Comparison of ENCODE assay signal across 28 cellular contexts in the genomic region with DNA sequence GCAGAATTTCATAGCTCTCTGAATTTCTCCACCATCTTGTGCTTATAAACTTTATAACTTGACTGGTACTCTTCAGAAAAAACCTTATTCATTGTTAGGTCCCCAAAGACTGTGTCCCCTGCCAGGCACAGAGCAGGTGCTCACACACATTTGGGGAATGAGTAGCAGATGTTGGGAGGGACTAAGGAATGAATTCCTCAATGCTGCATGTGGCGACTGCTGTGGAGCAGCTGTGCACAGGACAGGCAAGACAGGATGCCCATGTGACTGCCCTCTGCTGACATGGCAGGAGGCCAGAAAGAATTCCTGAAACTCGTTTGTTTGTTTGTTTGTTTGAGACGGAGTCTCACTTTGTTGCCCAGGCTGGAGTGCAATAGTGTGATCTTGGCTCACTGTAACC.
"Had no signal": no experiment of that assay in that cellular context is flagged by ENCODE, and none has a peak within 500 bp of the region (broad histone marks: within the 10 kb centered on the region; RNA-seq: fewer than 3 reads in every experiment).

No MANE protein-coding gene starts in this region.

- H3K9me3 ChIP-seq: ascending aorta, colonic mucosa, ovary, right lobe of liver, thoracic aorta had no signal

- H3K4me1 ChIP-seq: ascending aorta, colonic mucosa, gastroesophageal sphincter, right lobe of liver had no signal

- H3K27ac ChIP-seq: ascending aorta, cardiac muscle cell, colonic mucosa, dorsolateral prefrontal cortex, gastroesophageal sphincter, hepatocyte, left ventricle myocardium inferior, ovary, right lobe of liver, thoracic aorta, WERI-Rb-1 had no signal

- H3K36me3 ChIP-seq: ascending aorta, cardiac muscle cell, colonic mucosa, gastroesophageal sphincter, left ventricle myocardium inferior, ovary, right lobe of liver, thoracic aorta, WERI-Rb-1 had no signal

- ATAC-seq: effector memory CD8-positive, alpha-beta T cell; gastroesophageal sphincter; naive thymus-derived CD4-positive, alpha-beta T cell; stimulated activated effector memory CD8-positive, alpha-beta T cell treated with anti-CD3 and anti-CD28 coated beads, Interleukin-12 subunit alpha, Interleukin-12 subunit beta, amount 100 ng/mL, for 72 hours had no signal

- DNase-seq: activated CD4-positive, alpha-beta memory T cell treated with anti-CD3 and anti-CD28 coated beads for 36 hours; activated CD4-positive, alpha-beta T cell treated with anti-CD3 and anti-CD28 coated beads, Interleukin-2, amount 10 ng/mL, durations not matched to agents 24 days and 14 days; activated CD4-positive, CD25-positive, alpha-beta regulatory T cell treated with anti-CD3 and anti-CD28 coated beads, Interleukin-2, amount 50 U/mL, for 72 hours; activated CD8-positive, alpha-beta memory T cell treated with anti-CD3 and anti-CD28 coated beads, Interleukin-2, amount 50 U/mL, for 48 hours; activated gamma-delta T cell; activated naive CD4-positive, alpha-beta T cell treated with anti-CD3 and anti-CD28 coated beads, Interleukin-2, amount 10 ng/mL, durations not matched to agents 7 days and 5 days; activated naive CD8-positive, alpha-beta T cell treated with anti-CD3 and anti-CD28 coated beads, Interleukin-2, amount 10 ng/mL, durations not matched to agents 7 days and 5 days; activated T-cell treated with anti-CD3 and anti-CD28 coated beads, Interleukin-2, amount 50 U/mL, for 24 hours; cerebellar nuclear complex; dorsolateral prefrontal cortex; effector memory CD8-positive, alpha-beta T cell; erythroblast; islet precursor cell; left ventricle myocardium inferior; naive thymus-derived CD4-positive, alpha-beta T cell; ovary; right lobe of liver; stimulated activated CD4-positive, alpha-beta T cell treated with anti-CD3 and anti-CD28 coated beads, Interleukin-4, amount 100 ng/mL, for 24 hours; WERI-Rb-1 had no signal

- H3K27me3 ChIP-seq: ascending aorta, cardiac muscle cell, colonic mucosa, hepatocyte, ovary, right lobe of liver had no signal

- H2AFZ ChIP-seq: hepatocyte had no signal

- FAIRE-seq: small intestine, urothelium cell line had no signal

- H3K4me2 ChIP-seq: hepatocyte had no signal

- H3K4me3 ChIP-seq: ascending aorta, cardiac muscle cell, colonic mucosa, dorsolateral prefrontal cortex, gastroesophageal sphincter, hepatocyte, left ventricle myocardium inferior, ovary, right lobe of liver, thoracic aorta had no signal

- H3K79me2 ChIP-seq: hepatocyte had no signal
